Comparison of ENCODE assay signal across 23 cellular contexts in the genomic region with DNA sequence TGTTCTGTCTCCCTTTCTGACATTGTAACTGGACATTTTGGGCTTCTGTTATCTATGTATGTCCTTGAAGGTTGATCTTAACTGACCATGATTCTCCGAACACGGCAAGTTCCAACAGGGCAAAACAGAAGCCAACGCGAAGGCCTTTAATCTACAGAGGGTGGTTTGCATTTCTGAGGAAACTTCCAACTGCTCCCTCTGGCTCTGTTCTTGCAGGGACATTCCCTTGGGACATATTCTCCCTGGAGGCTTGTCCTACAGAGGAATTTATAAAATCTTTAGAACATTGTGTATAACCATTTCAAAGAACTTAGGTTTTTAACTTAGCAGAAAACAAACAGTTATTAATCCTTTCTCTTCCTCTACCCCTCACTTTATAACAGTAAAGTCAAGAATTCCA.
"Had no signal": no experiment of that assay in that cellular context is flagged by ENCODE, and none has a peak within 500 bp of the region (broad histone marks: within the 10 kb centered on the region; RNA-seq: fewer than 3 reads in every experiment).

No MANE protein-coding gene starts in this region.

- H3K9ac ChIP-seq: parathyroid adenoma had no signal

- H3K79me2 ChIP-seq: parathyroid adenoma had no signal

- ATAC-seq: left ventricle myocardium superior; lower lobe of right lung; natural killer cell treated with Interleukin-12 subunit alpha and Interleukin-12 subunit beta and Interleukin-15 and Interleukin-18, amount 100 ng/mL, for 72 hours; sciatic nerve; stimulated activated memory B cell treated with anti-CD40 and anti-IgM and Interleukin-4, amounts not matched to agents 10 μg/mL and 1 μg/mL and 100 μg/mL, for 72 hours; stimulated activated naive CD8-positive, alpha-beta T cell treated with anti-CD3 and anti-CD28 coated beads, Interleukin-15, Interleukin-2, amounts not matched to agents 100 U/mL and 50 U/mL, for 24 hours had no signal

- H3K4me1 ChIP-seq: parathyroid adenoma had no signal

- H3K9me3 ChIP-seq: esophagus squamous epithelium, lower lobe of right lung, neutrophil, spleen, testis, tibial artery, vagina had no signal

- H3K36me3 ChIP-seq: esophagus squamous epithelium, lower lobe of right lung, neutrophil, spleen, tibial artery, vagina had no signal

- FAIRE-seq: endothelial cell of umbilical vein, frontal cortex, keratinocyte had no signal

- H2AFZ ChIP-seq: parathyroid adenoma had no signal

- H3K27me3 ChIP-seq: esophagus squamous epithelium, neutrophil, spleen, testis, tibial artery, vagina had no signal

- DNase-seq: dermis blood vessel endothelial cell; effector memory CD4-positive, alpha-beta T cell; esophagus squamous epithelium; hypothalamus; left ventricle myocardium superior; lower lobe of right lung; naive B cell; spleen; stimulated activated CD4-positive, alpha-beta T cell treated with anti-CD3 and anti-CD28 coated beads, Interleukin-4, amount 100 ng/mL, for 4 hours; stimulated activated naive CD8-positive, alpha-beta T cell treated with anti-CD3 and anti-CD28 coated beads, Interleukin-15, Interleukin-2, amounts not matched to agents 100 U/mL and 50 U/mL, for 24 hours; substantia nigra; testis; tibial artery had no signal

- H3K4me3 ChIP-seq: coronary artery, esophagus squamous epithelium, lower lobe of right lung, spleen, testis, tibial artery, vagina had no signal

- H3K27ac ChIP-seq: coronary artery, lower lobe of right lung, neutrophil, parathyroid adenoma, spleen, testis, tibial artery, vagina had no signal
